ENCODE assay signal across 9 cellular contexts in the genomic region with DNA sequence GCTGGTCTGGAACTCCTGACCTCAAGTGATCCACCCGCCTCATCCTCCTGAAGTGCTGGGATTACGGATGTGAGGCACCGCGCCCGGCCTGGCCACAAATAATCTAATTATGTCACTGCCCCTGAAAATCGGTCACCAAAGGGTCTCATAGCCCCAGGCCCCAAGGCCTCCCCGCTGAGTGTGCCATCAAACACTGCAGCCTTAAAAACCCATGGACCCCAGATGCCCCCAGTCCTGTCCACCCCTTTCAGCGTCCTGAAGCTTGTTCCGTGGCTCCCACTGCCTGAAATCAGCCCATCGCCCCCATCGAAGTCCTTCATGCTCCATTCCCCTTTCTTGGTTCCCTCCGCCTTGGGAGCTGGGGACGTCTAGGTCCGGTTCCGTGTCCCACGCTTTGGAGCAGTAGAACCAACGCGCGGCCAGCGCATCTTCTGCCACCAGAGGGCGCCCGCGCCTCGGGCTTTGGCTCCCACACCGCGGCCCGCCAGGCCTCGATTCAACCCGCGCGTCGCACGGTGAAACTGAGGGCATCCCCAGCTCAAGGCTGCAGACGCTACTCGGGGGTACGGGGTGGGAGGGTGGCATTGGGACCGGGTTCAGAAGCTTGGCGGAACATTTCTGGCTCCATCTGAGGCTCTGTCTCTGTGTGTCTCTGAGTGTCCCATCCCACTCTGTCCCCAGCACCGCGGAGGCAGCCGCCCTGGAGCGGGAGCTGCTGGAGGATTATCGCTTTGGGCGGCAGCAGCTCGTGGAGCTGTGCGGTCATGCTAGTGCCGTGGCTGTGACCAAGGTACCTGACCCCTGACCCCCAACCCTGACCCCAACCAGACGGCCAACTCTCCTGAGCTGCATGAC. TPM values are rescaled to one million over a fixed set of nuclear protein-coding genes. Genes with fewer than 3 reads are reported as not detected.
DNase-seq lines count a peak whose midpoint lies in the region; ATAC-seq and TF ChIP-seq lines count a peak whose summit lies in the region.
"Had no signal": no experiment of that assay in that cellular context is flagged by ENCODE, and none has a peak within 500 bp of the region (broad histone marks: within the 10 kb centered on the region; RNA-seq: fewer than 3 reads in every experiment).

No MANE protein-coding gene starts in this region.

- H3K9ac ChIP-seq in adipocyte (ENCODE audit: low read length) = peak overlapping the region; percentile 56

- H3K4me3 Mint-ChIP-seq in T-helper 17 cell = peak overlapping the region; percentile 57

- peak overlapping the region; percentile 39 for H3K27ac Mint-ChIP-seq in T-helper 17 cell

- H3K4me3 ChIP-seq in GM06990 (replicated peaks; ENCODE audit: low read depth, low read length) (no peak overlapping the region), adipocyte (ENCODE audit: low read length) (no peak overlapping the region), right atrium auricular region (no peak overlapping the region)

- TF ChIP-seq CTCF in GM06990 (IDR thresholded peaks at IDR 0.05; ENCODE audit: insufficient read depth, low read length, poor library complexity, severe bottlenecking) (peak; percentile 98), right atrium auricular region (IDR thresholded peaks at IDR 0.05) (peak; percentile 94 to 99)

- H3K27me3 Mint-ChIP-seq in T-helper 17 cell = no peaks in the 10 kb centered on the region

- H3K4me1 ChIP-seq in adipocyte (ENCODE audit: control insufficient read depth, insufficient read depth, low read length) = peaks cover 12% of the 10 kb centered on the region
- peaks cover 0 to 22% of the 10 kb centered on the region in 2 donors for H3K4me1 ChIP-seq in right atrium auricular region

- peaks cover 14% of the 10 kb centered on the region for H3K4me1 Mint-ChIP-seq in T-helper 17 cell

- no peaks in the 10 kb centered on the region for H3K9me3 ChIP-seq in T-helper 17 cell (ENCODE audit: control insufficient read depth, low read length, poor library complexity, severe bottlenecking)
- no peaks in the 10 kb centered on the region for H3K9me3 ChIP-seq in adipocyte (ENCODE audit: control insufficient read depth, low read length)
- no peaks in the 10 kb centered on the region for H3K9me3 ChIP-seq in right atrium auricular region

- no peaks in the 10 kb centered on the region for H3K36me3 Mint-ChIP-seq in T-helper 17 cell (ENCODE audit: low read depth)

- intact Hi-C loops in sciatic nerve (cut with DNase I) = loop anchor here (2.0 kb wide), 1 partner anchor 111 kb away; a partner anchor contains a TSS

- H3K36me3 ChIP-seq in GM06990 (ENCODE audit: control insufficient read depth, insufficient read depth, low read length) (peaks cover 13% of the 10 kb centered on the region), adipocyte (ENCODE audit: control insufficient read depth, insufficient read depth, low read length, severe bottlenecking) (peaks cover 13% of the 10 kb centered on the region), right atrium auricular region (peaks cover 13% of the 10 kb centered on the region)

- ATAC-seq in T-helper 17 cell (peak; percentile 82), sciatic nerve (peak; percentile 88), HG02759 (IDR thresholded peaks at IDR 0.05; ENCODE audit: unreplicated experiment) (no peak), HG02642 (IDR thresholded peaks at IDR 0.05; ENCODE audit: poor library complexity, unreplicated experiment) (no peak)

- no peak overlapping the region for H3K27ac ChIP-seq in right atrium auricular region
- H3K27ac ChIP-seq: epithelial cell of prostate had no signal

- peak; percentile 81 for DNase-seq in GM06990 (ENCODE audit: extremely low read depth, insufficient read length)
- peak; percentile 69 for DNase-seq in M059J (ENCODE audit: low read depth)
- DNase-seq in T-helper 17 cell = peak; percentile 75 to 91 (median 86)
- peak; percentile 92 for DNase-seq in adipocyte (ENCODE audit: low read depth)
- DNase-seq in right atrium auricular region (ENCODE audit: low spot score) = peak; percentile 78
- DNase-seq in sciatic nerve (ENCODE audit: low spot score) = peak; percentile 95

- H3K27me3 ChIP-seq in GM06990 (replicated peaks; ENCODE audit: control insufficient read depth, insufficient read depth, low read length) = no peaks in the 10 kb centered on the region
- no peaks in the 10 kb centered on the region for H3K27me3 ChIP-seq in adipocyte (replicated peaks; ENCODE audit: control insufficient read depth, insufficient read depth, low read length)
- H3K27me3 ChIP-seq in right atrium auricular region = no peaks in the 10 kb centered on the region

RNA-seq across cellular contexts. Expression of a gene that starts 3.5 kb away (rescaled TPM):
- total RNA-seq in M059J (2014; rRNA removed; shearing (Covaris generic)) = 0.12 TPM in 1 of 2 replicates, not detected in the other
- 1 to 10 TPM; 3.0 to 6.1 TPM for total RNA-seq in T-helper 17 cell
- total RNA-seq in right atrium auricular region = 1 to 10 TPM in 1 of 2 donors, under 1 TPM in 1; 0.85 to 1.5 TPM
- total RNA-seq in sciatic nerve = 4.9 TPM

RNA-seq across cellular contexts. Expression of a gene that starts 5.9 kb away (rescaled TPM):
- total RNA-seq in M059J (2014; rRNA removed; shearing (Covaris generic)) = 0.22 and 0.99 TPM in 2 replicates
- under 1 TPM; 0.73 to 0.99 TPM for total RNA-seq in T-helper 17 cell
- total RNA-seq in right atrium auricular region = under 1 TPM; 0.19 to 0.24 TPM
- total RNA-seq in sciatic nerve = 0.27 TPM

RNA-seq across cellular contexts. Expression of a gene that starts 16.2 kb away (rescaled TPM):
- 84.9 and 205 TPM in 2 replicates for total RNA-seq in M059J (2014; rRNA removed; shearing (Covaris generic))
- total RNA-seq in T-helper 17 cell (100 to 1,000 TPM; 175 to 195 TPM), right atrium auricular region (100 to 1,000 TPM in 1 of 2 donors, 10 to 100 TPM in 1; 59.3 to 198 TPM), sciatic nerve (206 TPM)

RNA-seq across cellular contexts. Expression of a gene that starts 16.8 kb away (rescaled TPM):
- total RNA-seq in M059J (2014; rRNA removed; shearing (Covaris generic)) = 0.07 and 2.1 TPM in 2 replicates
- 1 to 10 TPM; 3.8 to 3.9 TPM for total RNA-seq in T-helper 17 cell
- total RNA-seq in right atrium auricular region = 1 to 10 TPM; 1.2 to 1.3 TPM
- total RNA-seq in sciatic nerve = 1.3 TPM

Comparison
In these comparisons a context has a peak if more than half of its experiments do, and no peak if none do; other contexts are left out.
1. ATAC-seq: peak in T-helper 17 cell (single experiment) and sciatic nerve (single experiment); none in HG02759 (single experiment) and HG02642 (single experiment).
2. Peak in every context shown above with its lines, with median percentiles within 50 percentile points of each other: DNase-seq.